14 cellular contexts compared by ENCODE assay signal in genomic region chr3:76900571-76900970, GRCh38.
A peak's percentile ranks its signal among the peaks of the same experiment; 100 is the strongest.
DNase-seq lines count a peak whose midpoint lies in the region; ATAC-seq and TF ChIP-seq lines count a peak whose summit lies in the region.
"Had no signal": no experiment of that assay in that cellular context is flagged by ENCODE, and none has a peak within 500 bp of the region (broad histone marks: within the 10 kb centered on the region; RNA-seq: fewer than 3 reads in every experiment).

No MANE protein-coding gene starts in this region.

- ATAC-seq in GM18909 (IDR thresholded peaks at IDR 0.05; ENCODE audit: poor library complexity, unreplicated experiment): no peak
- no peak for ATAC-seq in activated naive CD8-positive, alpha-beta T cell treated with anti-CD3 and anti-CD28 coated beads, Interleukin-2, amount 50 U/mL, for 24 hours

- H3K79me2 ChIP-seq in smooth muscle cell (ENCODE audit: low read depth): no peaks in the 10 kb centered on the region

- TF ChIP-seq CTCF in smooth muscle cell (IDR thresholded peaks at IDR 0.05; ENCODE audit: borderline replicate concordance, insufficient read depth, poor library complexity, severe bottlenecking) (no peak), GM10266 (IDR thresholded peaks at IDR 0.05; ENCODE audit: control insufficient read depth, insufficient read depth, low read depth, missing control alignments) (no peak)

- no peak overlapping the region for H2AFZ ChIP-seq in smooth muscle cell (ENCODE audit: low read depth)

- H3K4me1 ChIP-seq in smooth muscle cell (ENCODE audit: low read depth): no peaks in the 10 kb centered on the region
- H3K4me1 ChIP-seq: BLaER1, Caco-2 had no signal

- H3K9me3 ChIP-seq in SK-N-MC (ENCODE audit: low read depth, low read length) (no peaks in the 10 kb centered on the region), smooth muscle cell (replicated peaks; ENCODE audit: low read depth) (no peaks in the 10 kb centered on the region)
- H3K9me3 ChIP-seq: BLaER1, Caco-2 had no signal

- H3K4me1 Mint-ChIP-seq in activated naive CD8-positive, alpha-beta T cell treated with anti-CD3 and anti-CD28 coated beads, Interleukin-2, amount 50 U/mL, for 24 hours: no peaks in the 10 kb centered on the region
- H3K4me1 Mint-ChIP-seq: CD8-positive, alpha-beta memory T cell had no signal

- H3K27me3 Mint-ChIP-seq in activated naive CD8-positive, alpha-beta T cell treated with anti-CD3 and anti-CD28 coated beads, Interleukin-2, amount 50 U/mL, for 24 hours: no peaks in the 10 kb centered on the region
- H3K27me3 Mint-ChIP-seq: CD8-positive, alpha-beta memory T cell had no signal

- no peaks in the 10 kb centered on the region for H3K27me3 ChIP-seq in smooth muscle cell (ENCODE audit: low read depth)
- H3K27me3 ChIP-seq: BLaER1 had no signal

- 28% methylated on average over 2 of the region's 2 CpGs for WGBS in smooth muscle cell (ENCODE audit: low lambda C conversion rate)

- H3K4me3 ChIP-seq in SK-N-MC (no peak overlapping the region), smooth muscle cell (no peak overlapping the region)
- H3K4me3 ChIP-seq: BLaER1 had no signal

- H3K27ac ChIP-seq in SK-N-MC (peak overlapping the region; percentile 74), smooth muscle cell (ENCODE audit: low read depth) (peak overlapping the region; percentile 34)
- H3K27ac ChIP-seq: BLaER1 had no signal

- H3F3A ChIP-seq in smooth muscle cell (ENCODE audit: low read depth): no peaks in the 10 kb centered on the region

- H4K20me1 ChIP-seq in smooth muscle cell (ENCODE audit: low read depth): no peaks in the 10 kb centered on the region
- H4K20me1 ChIP-seq: BLaER1 had no signal

- no peak overlapping the region for H3K4me3 Mint-ChIP-seq in activated naive CD8-positive, alpha-beta T cell treated with anti-CD3 and anti-CD28 coated beads, Interleukin-2, amount 50 U/mL, for 24 hours
- H3K4me3 Mint-ChIP-seq: CD8-positive, alpha-beta memory T cell had no signal

- DNase-seq in SK-N-MC (ENCODE audit: low read depth, low spot score): no peak
- peak; percentile 17 for DNase-seq in fibroblast of gingiva (ENCODE audit: low read depth)
- DNase-seq in kidney tubule cell (ENCODE audit: low spot score): peak; percentile 49
- no peak for DNase-seq in smooth muscle cell (lab: John Stamatoyannopoulos, UW; ENCODE audit: unreplicated experiment)
- DNase-seq in GM10266 (ENCODE audit: extremely low spot score): no peak
- no peak for DNase-seq in NCI-H226
- DNase-seq in activated naive CD8-positive, alpha-beta T cell treated with anti-CD3 and anti-CD28 coated beads, Interleukin-2, amount 50 U/mL, for 24 hours: no peak
- DNase-seq: AML-193; Caco-2; CD8-positive, alpha-beta memory T cell; DND-41; GDM1 had no signal

- H3K9ac ChIP-seq in SK-N-MC (ENCODE audit: insufficient read length): no peak overlapping the region
- H3K9ac ChIP-seq in smooth muscle cell (ENCODE audit: low read depth): no peak overlapping the region
- H3K9ac ChIP-seq: BLaER1 had no signal

- no peaks in the 10 kb centered on the region for H3K36me3 ChIP-seq in SK-N-MC (ENCODE audit: insufficient read depth, low read length)
- no peaks in the 10 kb centered on the region for H3K36me3 ChIP-seq in smooth muscle cell (ENCODE audit: low read depth)
- H3K36me3 ChIP-seq: BLaER1 had no signal

- peak overlapping the region; percentile 1 for H3K4me2 ChIP-seq in smooth muscle cell
- H3K4me2 ChIP-seq: BLaER1 had no signal

- no peak overlapping the region for H3K27ac Mint-ChIP-seq in activated naive CD8-positive, alpha-beta T cell treated with anti-CD3 and anti-CD28 coated beads, Interleukin-2, amount 50 U/mL, for 24 hours
- H3K27ac Mint-ChIP-seq: CD8-positive, alpha-beta memory T cell had no signal

- H3K36me3 Mint-ChIP-seq in activated naive CD8-positive, alpha-beta T cell treated with anti-CD3 and anti-CD28 coated beads, Interleukin-2, amount 50 U/mL, for 24 hours (ENCODE audit: low read depth): no peaks in the 10 kb centered on the region

- H3K9me3 Mint-ChIP-seq in activated naive CD8-positive, alpha-beta T cell treated with anti-CD3 and anti-CD28 coated beads, Interleukin-2, amount 50 U/mL, for 24 hours: peaks cover 15% of the 10 kb centered on the region

Comparison
In these comparisons a context has a peak if more than half of its experiments do, and no peak if none do; other contexts are left out.
1. DNase-seq: peak in fibroblast of gingiva (single experiment) and kidney tubule cell (single experiment); none in SK-N-MC (single experiment), smooth muscle cell (single experiment), GM10266 (single experiment), NCI-H226 (single experiment) and activated naive CD8-positive, alpha-beta T cell treated with anti-CD3 and anti-CD28 coated beads, Interleukin-2, amount 50 U/mL, for 24 hours (single experiment).